15 cellular contexts compared by ENCODE assay signal in the genomic region with DNA sequence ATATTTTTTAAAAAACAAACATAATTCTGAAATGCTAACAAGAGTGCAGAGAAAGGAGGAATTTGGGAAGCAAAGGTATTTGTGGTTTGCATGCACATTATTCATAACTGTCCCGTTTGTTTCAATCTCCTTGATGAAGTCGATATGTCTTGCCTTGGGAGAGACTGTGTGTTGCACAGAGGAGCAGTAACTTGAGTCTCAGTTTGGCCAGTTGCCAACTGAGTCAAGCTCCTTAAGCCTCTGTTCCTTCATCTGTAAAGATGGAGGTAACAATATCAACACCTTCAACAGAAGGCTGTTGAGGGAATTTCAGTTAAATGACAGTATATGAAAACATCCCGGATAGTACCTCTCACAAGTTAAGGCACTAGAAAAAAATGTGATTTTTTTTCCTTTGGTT.
A peak's percentile ranks its signal among the peaks of the same experiment; 100 is the strongest.
DNase-seq lines count a peak whose midpoint lies in the region; ATAC-seq, FAIRE-seq and TF ChIP-seq lines count a peak whose summit lies in the region.
"Had no signal": no experiment of that assay in that cellular context is flagged by ENCODE, and none has a peak within 500 bp of the region (broad histone marks: within the 10 kb centered on the region; RNA-seq: fewer than 3 reads in every experiment).

No MANE protein-coding gene starts in this region.

- H3K9me2 ChIP-seq in GM23248 (ENCODE audit: insufficient read depth): no peaks in the 10 kb centered on the region

- no peak for TF ChIP-seq CTCF in astrocyte of the spinal cord (IDR thresholded peaks at IDR 0.05; ENCODE audit: low read depth, low read length)
- no peak for TF ChIP-seq CTCF in keratinocyte (optimal IDR thresholded peaks at IDR 0.05 in 1 of 3, IDR thresholded peaks at IDR 0.05 in 1 of 3, conservative IDR thresholded peaks at IDR 0.05 in 1 of 3; ENCODE audit: extremely low read depth in 1 of 3, insufficient read depth in 2 of 3, low read length in 3 of 3)
- TF ChIP-seq CTCF in right lobe of liver (IDR thresholded peaks at IDR 0.05): no peak
- TF ChIP-seq CTCF in osteoblast (IDR thresholded peaks at IDR 0.05; ENCODE audit: extremely low read depth, low read depth, low read length): no peak

- H4K20me1 ChIP-seq in GM23248 (ENCODE audit: insufficient read depth) (no peaks in the 10 kb centered on the region), keratinocyte (ENCODE audit: control insufficient read depth, extremely low read depth, insufficient read depth, low read length) (no peaks in the 10 kb centered on the region), osteoblast (ENCODE audit: insufficient read depth, low read length) (no peaks in the 10 kb centered on the region)

- no peaks in the 10 kb centered on the region for H3F3A ChIP-seq in GM23248 (ENCODE audit: insufficient read depth)

- WGBS in GM23248 (ENCODE audit: low coverage in 1 of 2, low lambda C conversion rate in 2 of 2, missing lambda C conversion rate in 2 of 2), 2 experiments: 0 to 1% methylated on average over 3 of the region's 3 CpGs
- 81% methylated on average over 3 of the region's 3 CpGs for WGBS in right lobe of liver (ENCODE audit: insufficient coverage, low coverage, low lambda C conversion rate, missing lambda C conversion rate)

- TF ChIP-seq POLR2A in right lobe of liver (IDR thresholded peaks at IDR 0.05): no peak

- H3K9me3 ChIP-seq in GM23248 (ENCODE audit: low read depth) (no peaks in the 10 kb centered on the region), keratinocyte (ENCODE audit: control insufficient read depth, low read depth, low read length) (no peaks in the 10 kb centered on the region), right lobe of liver (no peaks in the 10 kb centered on the region), osteoblast (ENCODE audit: low read depth, low read length) (no peaks in the 10 kb centered on the region)
- H3K9me3 ChIP-seq: HAP-1, heart left ventricle, MG63 had no signal

- intact Hi-C loops in right lobe of liver (cut with DNase I): no loop called here

- H2AFZ ChIP-seq in GM23248: no peak overlapping the region
- H2AFZ ChIP-seq in keratinocyte (ENCODE audit: control insufficient read depth, low read length): no peak overlapping the region
- no peak overlapping the region for H2AFZ ChIP-seq in osteoblast (ENCODE audit: low read length)

- H3K4me1 ChIP-seq in GM23248 (ENCODE audit: insufficient read depth) (no peaks in the 10 kb centered on the region), keratinocyte (ENCODE audit: control insufficient read depth, extremely low read depth, insufficient read depth, low read length) (no peaks in the 10 kb centered on the region), right lobe of liver (peaks cover 0 to 29% (median 3%) of the 10 kb centered on the region in 4 donors), osteoblast (ENCODE audit: insufficient read depth, low read length) (no peaks in the 10 kb centered on the region)
- H3K4me1 ChIP-seq: HAP-1, heart left ventricle had no signal

- H3K4me2 ChIP-seq in GM23248 (ENCODE audit: unreplicated experiment): no peak overlapping the region
- no peak overlapping the region for H3K4me2 ChIP-seq in keratinocyte (ENCODE audit: control insufficient read depth, extremely low read depth, insufficient read depth, low read depth, low read length)
- H3K4me2 ChIP-seq in osteoblast (ENCODE audit: insufficient read depth, low read length): no peak overlapping the region

- H3K9ac ChIP-seq in GM23248 (no peak overlapping the region), keratinocyte (ENCODE audit: control insufficient read depth, extremely low read depth, insufficient read depth, low read length) (no peak overlapping the region)

- in situ Hi-C loops in GM23248 (cut with MboI): no loop called here
- in situ Hi-C loops in astrocyte of the spinal cord (cut with HindIII; ENCODE audit: low sequenced_read_pairs): no loop called here

- H3K36me3 ChIP-seq in GM23248 (ENCODE audit: low read depth): no peaks in the 10 kb centered on the region
- H3K36me3 ChIP-seq in keratinocyte (ENCODE audit: control insufficient read depth in 2 of 2, extremely low read depth in 1 of 2, insufficient read depth in 2 of 2, low read length in 2 of 2): no peaks in the 10 kb centered on the region
- no peaks in the 10 kb centered on the region for H3K36me3 ChIP-seq in right lobe of liver
- no peaks in the 10 kb centered on the region for H3K36me3 ChIP-seq in osteoblast (ENCODE audit: insufficient read depth, low read length)
- H3K36me3 ChIP-seq: HAP-1, heart left ventricle, MG63 had no signal

- H3K4me3 ChIP-seq in GM23248 (no peak overlapping the region), astrocyte of the spinal cord (ENCODE audit: low read depth, low read length) (no peak overlapping the region), keratinocyte (ENCODE audit: control insufficient read depth in 2 of 3, extremely low read depth in 1 of 3, insufficient read depth in 2 of 3, low read depth in 1 of 3, low read length in 3 of 3) (no peak overlapping the region), right lobe of liver (no peak overlapping the region), osteoblast (ENCODE audit: insufficient read depth, low read length) (no peak overlapping the region)
- H3K4me3 ChIP-seq: HAP-1, heart left ventricle, MG63 had no signal

- H3K9me1 ChIP-seq in keratinocyte (ENCODE audit: control insufficient read depth, extremely low read depth, insufficient read depth, low read length): no peaks in the 10 kb centered on the region

- H3K27me3 ChIP-seq in GM23248 (replicated peaks; ENCODE audit: insufficient read depth): no peaks in the 10 kb centered on the region
- no peaks in the 10 kb centered on the region for H3K27me3 ChIP-seq in keratinocyte (ENCODE audit: control insufficient read depth, extremely low read depth, insufficient read depth, low read length)
- no peaks in the 10 kb centered on the region for H3K27me3 ChIP-seq in right lobe of liver
- no peaks in the 10 kb centered on the region for H3K27me3 ChIP-seq in osteoblast (ENCODE audit: insufficient read depth, low read length)
- H3K27me3 ChIP-seq: heart left ventricle, MG63 had no signal

- FAIRE-seq in keratinocyte (lab: Jason Lieb, UNC): no peak

- DNase-seq in GM23248 (peak; percentile 23), NCI-H1436 (lab: John Stamatoyannopoulos, UW) (peak; percentile 74), astrocyte of the spinal cord (ENCODE audit: low read depth, low spot score) (peak; percentile 65), keratinocyte (ENCODE audit: low read depth, low spot score) (peak; percentile 23), SIG-M5 (lab: John Stamatoyannopoulos, UW) (no peak), right lobe of liver (no peak), osteoblast (ENCODE audit: insufficient read length, low spot score, missing footprints) (no peak)
- no peak for DNase-seq in activated CD4-positive, alpha-beta T cell treated with anti-CD3 and anti-CD28 coated beads for 1 hour
- DNase-seq: activated T-cell treated with anti-CD3 and anti-CD28 coated beads for 4 hours; CD4-positive, alpha-beta T cell; cerebellar nuclear complex; heart left ventricle; MG63 had no signal

- ATAC-seq in right lobe of liver: no peak
- ATAC-seq: heart left ventricle had no signal

- H3K79me2 ChIP-seq in GM23248 (ENCODE audit: insufficient read depth) (no peaks in the 10 kb centered on the region), keratinocyte (ENCODE audit: control insufficient read depth, insufficient read depth, low read length) (no peaks in the 10 kb centered on the region), osteoblast (ENCODE audit: insufficient read depth, low read length) (no peaks in the 10 kb centered on the region)

- dilution Hi-C loops in keratinocyte (cut with MboI; ENCODE audit: extremely low pct_ligation_motif_present, low sequenced_read_pairs): no loop called here

- H3K27ac ChIP-seq in GM23248 (no peak overlapping the region), keratinocyte (ENCODE audit: control insufficient read depth, insufficient read depth, low read length) (no peak overlapping the region), right lobe of liver (no peak overlapping the region), osteoblast (ENCODE audit: low read depth, low read length) (no peak overlapping the region)
- H3K27ac ChIP-seq: heart left ventricle, RWPE1 had no signal

Comparison
In these comparisons a context has a peak if more than half of its experiments do, and no peak if none do; other contexts are left out.
1. DNase-seq: peak in GM23248 (single experiment), NCI-H1436 (single experiment), astrocyte of the spinal cord (single experiment) and keratinocyte (single experiment); none in activated CD4-positive, alpha-beta T cell treated with anti-CD3 and anti-CD28 coated beads for 1 hour (single experiment), SIG-M5 (single experiment), right lobe of liver (0 of 3) and osteoblast (single experiment).